ENCODE assay signal across 8 cellular contexts in genomic region chr1:228860911-228861829, GRCh38.
DNase-seq lines count a peak whose midpoint lies in the region; ATAC-seq and TF ChIP-seq lines count a peak whose summit lies in the region.

No MANE protein-coding gene starts in this region.

- H3K27ac ChIP-seq in brain microvascular endothelial cell, result no peak overlapping the region
- no peak overlapping the region for H3K27ac ChIP-seq in right cardiac atrium (ENCODE audit: low read length)

- no peaks in the 10 kb centered on the region for H3K27me3 Mint-ChIP-seq in progenitor cell of endocrine pancreas

- H3K4me1 ChIP-seq in right cardiac atrium (ENCODE audit: control insufficient read depth, insufficient read depth, low read length), result peaks cover 2% of the 10 kb centered on the region

- in situ Hi-C loops in brain microvascular endothelial cell (cut with HindIII; ENCODE audit: low pct_ligation_motif_present, low sequenced_read_pairs), result no loop called here
- in situ Hi-C loops in GM13976 (cut with MboI; ENCODE audit: low sequenced_read_pairs, unreplicated experiment), result no loop called here

- ATAC-seq in right cardiac atrium (no peak), GM21723 (IDR thresholded peaks at IDR 0.05; ENCODE audit: unreplicated experiment) (no peak)

- 83% methylated on average over 16 of the region's 16 CpGs for WGBS in right cardiac atrium

- H3K4me3 Mint-ChIP-seq in progenitor cell of endocrine pancreas (ENCODE audit: low read depth), result peak overlapping the region; percentile 8

- H3K27ac Mint-ChIP-seq in progenitor cell of endocrine pancreas, result peak overlapping the region; percentile 91

- TF ChIP-seq CTCF in brain microvascular endothelial cell (IDR thresholded peaks at IDR 0.05; ENCODE audit: low read depth, low read length, missing control alignments), result no peak
- no peak for TF ChIP-seq CTCF in progenitor cell of endocrine pancreas (IDR thresholded peaks at IDR 0.05; ENCODE audit: unreplicated experiment)
- TF ChIP-seq CTCF in GM13976 (IDR thresholded peaks at IDR 0.05; ENCODE audit: borderline replicate concordance, control extremely low read depth, extremely low read depth, insufficient read depth, missing control alignments), result no peak

- H3K4me3 ChIP-seq in brain microvascular endothelial cell (ENCODE audit: low read depth, low read length) (no peak overlapping the region), right cardiac atrium (ENCODE audit: low read length) (no peak overlapping the region)

- H3K36me3 ChIP-seq in brain microvascular endothelial cell (replicated peaks), result no peaks in the 10 kb centered on the region

- DNase-seq in activated T-cell treated with anti-CD3 and anti-CD28 coated beads for 48 hours (ENCODE audit: low read depth), result peak; percentile 27
- DNase-seq in activated T-cell treated with anti-CD3 and anti-CD28 coated beads, Interleukin-2, amount 50 U/mL, for 1 hour, result no peak
- peak; percentile 93 for DNase-seq in HPDE6-E6E7 (ENCODE audit: extremely low spot score)
- DNase-seq in brain microvascular endothelial cell, result peak; percentile 80
- no peak for DNase-seq in progenitor cell of endocrine pancreas (ENCODE audit: low spot score, unreplicated experiment)
- DNase-seq in right cardiac atrium, result no peak
- no peak for DNase-seq in GM13976 (ENCODE audit: low spot score)

- H3K36me3 Mint-ChIP-seq in progenitor cell of endocrine pancreas (ENCODE audit: insufficient read depth), result no peaks in the 10 kb centered on the region

- H3K4me1 Mint-ChIP-seq in progenitor cell of endocrine pancreas (ENCODE audit: low read depth), result peaks cover 54% of the 10 kb centered on the region

- H3K9me3 Mint-ChIP-seq in progenitor cell of endocrine pancreas (ENCODE audit: low read depth), result no peaks in the 10 kb centered on the region

- H3K9me3 ChIP-seq in right cardiac atrium (ENCODE audit: control insufficient read depth, low read length), result no peaks in the 10 kb centered on the region

- H3K27me3 ChIP-seq in brain microvascular endothelial cell (replicated peaks), result peaks cover 10% of the 10 kb centered on the region
- no peaks in the 10 kb centered on the region for H3K27me3 ChIP-seq in right cardiac atrium (ENCODE audit: control insufficient read depth, insufficient read depth)

- intact Hi-C loops in right cardiac atrium (cut with DNase I), result no loop called here

Comparison
In these comparisons a context has a peak if more than half of its experiments do, and no peak if none do; other contexts are left out.
1. DNase-seq: peak in activated T-cell treated with anti-CD3 and anti-CD28 coated beads for 48 hours (single experiment), HPDE6-E6E7 (single experiment) and brain microvascular endothelial cell (single experiment); none in activated T-cell treated with anti-CD3 and anti-CD28 coated beads, Interleukin-2, amount 50 U/mL, for 1 hour (single experiment), progenitor cell of endocrine pancreas (single experiment), right cardiac atrium (0 of 3) and GM13976 (single experiment).